1 cellular context compared by ENCODE assay signal in the genomic region with DNA sequence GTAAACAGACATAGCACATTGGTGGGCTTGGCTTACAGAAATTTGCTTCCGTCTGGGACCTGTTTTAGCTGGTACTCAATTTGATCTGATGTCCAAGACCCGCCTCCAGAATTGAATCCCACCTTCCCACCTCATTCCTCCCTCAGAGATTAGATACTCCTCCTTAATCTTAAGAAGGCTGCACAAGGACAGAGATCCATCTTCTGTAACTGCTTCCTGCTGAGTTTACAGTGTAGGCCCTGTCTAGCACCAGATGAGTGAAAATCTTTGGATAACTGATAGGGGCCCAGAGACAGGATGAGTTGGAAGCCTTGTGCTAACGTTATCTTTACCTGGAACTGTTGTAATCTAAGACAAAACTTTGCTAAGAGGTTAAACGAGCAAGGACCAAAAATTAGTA.
TF ChIP-seq lines count a peak whose summit lies in the region.

No MANE protein-coding gene starts in this region.

TF ChIP-seq in K562, 482 proteins besides CTCF, POLR2A, EP300 and RAD21 (continued from another document):
- TF ChIP-seq, protein P1, sequence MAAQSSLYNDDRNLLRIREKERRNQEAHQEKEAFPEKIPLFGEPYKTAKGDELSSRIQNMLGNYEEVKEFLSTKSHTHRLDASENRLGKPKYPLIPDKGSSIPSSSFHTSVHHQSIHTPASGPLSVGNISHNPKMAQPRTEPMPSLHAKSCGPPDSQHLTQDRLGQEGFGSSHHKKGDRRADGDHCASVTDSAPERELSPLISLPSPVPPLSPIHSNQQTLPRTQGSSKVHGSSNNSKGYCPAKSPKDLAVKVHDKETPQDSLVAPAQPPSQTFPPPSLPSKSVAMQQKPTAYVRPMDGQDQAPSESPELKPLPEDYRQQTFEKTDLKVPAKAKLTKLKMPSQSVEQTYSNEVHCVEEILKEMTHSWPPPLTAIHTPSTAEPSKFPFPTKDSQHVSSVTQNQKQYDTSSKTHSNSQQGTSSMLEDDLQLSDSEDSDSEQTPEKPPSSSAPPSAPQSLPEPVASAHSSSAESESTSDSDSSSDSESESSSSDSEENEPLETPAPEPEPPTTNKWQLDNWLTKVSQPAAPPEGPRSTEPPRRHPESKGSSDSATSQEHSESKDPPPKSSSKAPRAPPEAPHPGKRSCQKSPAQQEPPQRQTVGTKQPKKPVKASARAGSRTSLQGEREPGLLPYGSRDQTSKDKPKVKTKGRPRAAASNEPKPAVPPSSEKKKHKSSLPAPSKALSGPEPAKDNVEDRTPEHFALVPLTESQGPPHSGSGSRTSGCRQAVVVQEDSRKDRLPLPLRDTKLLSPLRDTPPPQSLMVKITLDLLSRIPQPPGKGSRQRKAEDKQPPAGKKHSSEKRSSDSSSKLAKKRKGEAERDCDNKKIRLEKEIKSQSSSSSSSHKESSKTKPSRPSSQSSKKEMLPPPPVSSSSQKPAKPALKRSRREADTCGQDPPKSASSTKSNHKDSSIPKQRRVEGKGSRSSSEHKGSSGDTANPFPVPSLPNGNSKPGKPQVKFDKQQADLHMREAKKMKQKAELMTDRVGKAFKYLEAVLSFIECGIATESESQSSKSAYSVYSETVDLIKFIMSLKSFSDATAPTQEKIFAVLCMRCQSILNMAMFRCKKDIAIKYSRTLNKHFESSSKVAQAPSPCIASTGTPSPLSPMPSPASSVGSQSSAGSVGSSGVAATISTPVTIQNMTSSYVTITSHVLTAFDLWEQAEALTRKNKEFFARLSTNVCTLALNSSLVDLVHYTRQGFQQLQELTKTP (IDR thresholded peaks at IDR 0.05; ENCODE audit: low read depth in 1 of 2, partially characterized antibody in 2 of 2) = no peak
- TF ChIP-seq NFIX (CRISPR knock-in tag; IDR thresholded peaks at IDR 0.05; ENCODE audit: low read depth) = no peak
- TF ChIP-seq MCM3 (IDR thresholded peaks at IDR 0.05) = no peak
- TF ChIP-seq, protein P2, sequence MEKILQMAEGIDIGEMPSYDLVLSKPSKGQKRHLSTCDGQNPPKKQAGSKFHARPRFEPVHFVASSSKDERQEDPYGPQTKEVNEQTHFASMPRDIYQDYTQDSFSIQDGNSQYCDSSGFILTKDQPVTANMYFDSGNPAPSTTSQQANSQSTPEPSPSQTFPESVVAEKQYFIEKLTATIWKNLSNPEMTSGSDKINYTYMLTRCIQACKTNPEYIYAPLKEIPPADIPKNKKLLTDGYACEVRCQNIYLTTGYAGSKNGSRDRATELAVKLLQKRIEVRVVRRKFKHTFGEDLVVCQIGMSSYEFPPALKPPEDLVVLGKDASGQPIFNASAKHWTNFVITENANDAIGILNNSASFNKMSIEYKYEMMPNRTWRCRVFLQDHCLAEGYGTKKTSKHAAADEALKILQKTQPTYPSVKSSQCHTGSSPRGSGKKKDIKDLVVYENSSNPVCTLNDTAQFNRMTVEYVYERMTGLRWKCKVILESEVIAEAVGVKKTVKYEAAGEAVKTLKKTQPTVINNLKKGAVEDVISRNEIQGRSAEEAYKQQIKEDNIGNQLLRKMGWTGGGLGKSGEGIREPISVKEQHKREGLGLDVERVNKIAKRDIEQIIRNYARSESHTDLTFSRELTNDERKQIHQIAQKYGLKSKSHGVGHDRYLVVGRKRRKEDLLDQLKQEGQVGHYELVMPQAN (IDR thresholded peaks at IDR 0.05; ENCODE audit: borderline replicate concordance) = no peak
- TF ChIP-seq HSF4 (CRISPR knock-in tag; IDR thresholded peaks at IDR 0.05; ENCODE audit: borderline replicate concordance) = no peak
